ENCODE assay signal across 23 cellular contexts in genomic region chr13:34208326-34208725, GRCh38.
DNase-seq lines count a peak whose midpoint lies in the region; ATAC-seq and TF ChIP-seq lines count a peak whose summit lies in the region.
"Had no signal": no experiment of that assay in that cellular context is flagged by ENCODE, and none has a peak within 500 bp of the region (broad histone marks: within the 10 kb centered on the region; RNA-seq: fewer than 3 reads in every experiment).

No MANE protein-coding gene starts in this region.

- no peak overlapping the region for H2AFZ ChIP-seq in smooth muscle cell (ENCODE audit: low read depth)
- H2AFZ ChIP-seq: PC-9 had no signal

- no peaks in the 10 kb centered on the region for H3K27me3 ChIP-seq in smooth muscle cell (ENCODE audit: low read depth)
- H3K27me3 ChIP-seq: esophagus muscularis mucosa had no signal

- no peak for TF ChIP-seq CTCF in smooth muscle cell (IDR thresholded peaks at IDR 0.05; ENCODE audit: borderline replicate concordance, insufficient read depth, poor library complexity, severe bottlenecking)

- DNase-seq in left cardiac atrium (no peak), Right ventricle myocardium superior (no peak), SK-N-MC (ENCODE audit: low read depth, low spot score) (no peak), fibroblast of the conjunctiva (ENCODE audit: low read depth) (peak; percentile 14), smooth muscle cell (lab: John Stamatoyannopoulos, UW; ENCODE audit: unreplicated experiment) (no peak), cerebellar nuclear complex (lab: John Stamatoyannopoulos, UW) (no peak)
- DNase-seq in activated T-cell treated with anti-CD3 and anti-CD28 coated beads, Interleukin-2, amount 50 U/mL, for 1 hour = no peak
- DNase-seq: 8988T; activated CD4-positive, alpha-beta T cell treated with anti-CD3 and anti-CD28 coated beads for 1 hour; activated naive CD8-positive, alpha-beta T cell treated with anti-CD3 and anti-CD28 coated beads, Interleukin-2, amount 10 ng/mL, durations not matched to agents 7 days and 5 days; hippocampal formation; islet precursor cell; mammary epithelial cell; NCI-H1694; NCI-H2227 treated with DMSO at 0.1 percent for 48 hours; nephron progenitor cell; PC-9; small intestine; stimulated activated CD4-positive, alpha-beta T cell treated with anti-CD3 and anti-CD28 coated beads, Interleukin-4, amount 100 ng/mL, for 1 hour; substantia nigra had no signal

- H3K9me3 ChIP-seq in SK-N-MC (ENCODE audit: low read depth, low read length) (no peaks in the 10 kb centered on the region), smooth muscle cell (replicated peaks; ENCODE audit: low read depth) (no peaks in the 10 kb centered on the region)
- H3K9me3 ChIP-seq: esophagus muscularis mucosa, prostate gland had no signal

- H3K4me3 ChIP-seq in SK-N-MC = peak overlapping the region; percentile 35; the same call in 1 of the 2 replicates
- H3K4me3 ChIP-seq in smooth muscle cell = no peak overlapping the region
- H3K4me3 ChIP-seq: esophagus muscularis mucosa, PC-9, prostate gland had no signal

- intact Hi-C loops in left cardiac atrium (cut with DNase I) (no loop called here), Right ventricle myocardium superior (cut with DNase I) (no loop called here)

- H3K27ac ChIP-seq in SK-N-MC (peak overlapping the region; percentile 72), smooth muscle cell (ENCODE audit: low read depth) (peak overlapping the region; percentile 88)
- H3K27ac ChIP-seq: esophagus muscularis mucosa, PC-9, prostate gland had no signal

- no peaks in the 10 kb centered on the region for H3K79me2 ChIP-seq in smooth muscle cell (ENCODE audit: low read depth)

- peaks cover 8% of the 10 kb centered on the region for H3K4me1 ChIP-seq in smooth muscle cell (ENCODE audit: low read depth)
- H3K4me1 ChIP-seq: prostate gland had no signal

- H3K36me3 ChIP-seq in SK-N-MC (ENCODE audit: insufficient read depth, low read length) (no peaks in the 10 kb centered on the region), smooth muscle cell (ENCODE audit: low read depth) (no peaks in the 10 kb centered on the region)
- H3K36me3 ChIP-seq: esophagus muscularis mucosa, prostate gland had no signal

- no peak overlapping the region for H3K9ac ChIP-seq in SK-N-MC (ENCODE audit: insufficient read length)
- peak overlapping the region; percentile 32 for H3K9ac ChIP-seq in smooth muscle cell (ENCODE audit: low read depth)

- ATAC-seq in left cardiac atrium (peak; percentile 62 to 69), Right ventricle myocardium superior (ENCODE audit: poor library complexity) (no peak), HG02588 (IDR thresholded peaks at IDR 0.05; ENCODE audit: unreplicated experiment) (no peak)

- H4K20me1 ChIP-seq in smooth muscle cell (ENCODE audit: low read depth) = no peaks in the 10 kb centered on the region

- H3F3A ChIP-seq in smooth muscle cell (ENCODE audit: low read depth) = no peaks in the 10 kb centered on the region

- 50% methylated on average over 1 of the region's 1 CpG for WGBS in smooth muscle cell (ENCODE audit: low lambda C conversion rate)

- H3K4me2 ChIP-seq in smooth muscle cell = peak overlapping the region; percentile 71
- H3K4me2 ChIP-seq: PC-9 had no signal

Comparison
In these comparisons a context has a peak if more than half of its experiments do, and no peak if none do; other contexts are left out.
1. ATAC-seq: peak in left cardiac atrium (2 of 2); none in Right ventricle myocardium superior (single experiment) and HG02588 (single experiment).